ENCODE assay signal across 23 cellular contexts in genomic region chr21:44578371-44579055, GRCh38. TPM values are rescaled to one million over a fixed set of nuclear protein-coding genes. Genes with fewer than 3 reads are reported as not detected.
DNase-seq lines count a peak whose midpoint lies in the region; ATAC-seq and TF ChIP-seq lines count a peak whose summit lies in the region.
"Had no signal": no experiment of that assay in that cellular context is flagged by ENCODE, and none has a peak within 500 bp of the region (broad histone marks: within the 10 kb centered on the region; RNA-seq: fewer than 3 reads in every experiment).

No MANE protein-coding gene starts in this region.

- no peak for TF ChIP-seq CTCF in body of pancreas (IDR thresholded peaks at IDR 0.05)

- no peak for ATAC-seq in activated CD8-positive, alpha-beta memory T cell treated with anti-CD3 and anti-CD28 coated beads, Interleukin-2, amount 10 ng/mL, durations not matched to agents 7 days and 5 days
- peak; percentile 24 for ATAC-seq in aorta (ENCODE audit: low FRiP score)
- ATAC-seq in HG02571 (IDR thresholded peaks at IDR 0.05; ENCODE audit: unreplicated experiment) = no peak
- no peak for ATAC-seq in body of pancreas
- ATAC-seq in GM21529 (IDR thresholded peaks at IDR 0.05; ENCODE audit: unreplicated experiment) = no peak
- ATAC-seq: K562, Panc1 had no signal

- peaks cover 3% of the 10 kb centered on the region for H3K27me3 Mint-ChIP-seq in activated CD8-positive, alpha-beta memory T cell treated with anti-CD3 and anti-CD28 coated beads, Interleukin-2, amount 10 ng/mL, durations not matched to agents 7 days and 5 days

- intact Hi-C loops in posterior vena cava (cut with DNase I) = no loop called here
- intact Hi-C loops in aorta (cut with DNase I) = no loop called here
- intact Hi-C loops in body of pancreas (cut with DNase I) = no loop called here

- H3K9me3 ChIP-seq in aorta (ENCODE audit: control insufficient read depth, low read length) (peaks cover 7% of the 10 kb centered on the region), body of pancreas (peaks cover 0 to 3% (median 0%) of the 10 kb centered on the region in 3 donors)

- CTCF ChIA-PET in activated CD8-positive, alpha-beta memory T cell treated with anti-CD3 and anti-CD28 coated beads, Interleukin-2, amount 10 ng/mL, durations not matched to agents 7 days and 5 days (lab: Charles Lee) = no interaction called here

- H3K9me3 Mint-ChIP-seq in activated CD8-positive, alpha-beta memory T cell treated with anti-CD3 and anti-CD28 coated beads, Interleukin-2, amount 10 ng/mL, durations not matched to agents 7 days and 5 days (ENCODE audit: low read depth) = peaks cover 34% of the 10 kb centered on the region

- H3K27me3 ChIP-seq in aorta (ENCODE audit: control insufficient read depth in 1 of 2, insufficient read depth in 2 of 2, low read length in 1 of 2) = no peaks in the 10 kb centered on the region
- peaks cover 0 to 4% of the 10 kb centered on the region in 2 donors for H3K27me3 ChIP-seq in body of pancreas
- H3K27me3 ChIP-seq: BLaER1, MG63 had no signal

- H3K4me3 ChIP-seq in aorta (ENCODE audit: low read length in 2 of 2) = no peak overlapping the region
- H3K4me3 ChIP-seq in body of pancreas = no peak overlapping the region
- H3K4me3 ChIP-seq: BLaER1, K562, MG63 had no signal

- 95 to 97% methylated on average over 17 of the region's 17 CpGs for WGBS in aorta, 2 donors
- WGBS in body of pancreas, 2 donors = 78 to 85% methylated on average over 4 to 16 of the region's 17 CpGs

- H3K4me3 Mint-ChIP-seq in activated CD8-positive, alpha-beta memory T cell treated with anti-CD3 and anti-CD28 coated beads, Interleukin-2, amount 10 ng/mL, durations not matched to agents 7 days and 5 days = no peak overlapping the region
- H3K4me3 Mint-ChIP-seq: CD4-positive, alpha-beta T cell had no signal

- H3K4me1 ChIP-seq in aorta (ENCODE audit: control insufficient read depth in 1 of 2, insufficient read depth in 2 of 2, low read length in 2 of 2) (no peaks in the 10 kb centered on the region), body of pancreas (no peaks in the 10 kb centered on the region)

- peaks cover 4% of the 10 kb centered on the region for H3K4me1 Mint-ChIP-seq in activated CD8-positive, alpha-beta memory T cell treated with anti-CD3 and anti-CD28 coated beads, Interleukin-2, amount 10 ng/mL, durations not matched to agents 7 days and 5 days

- no peak overlapping the region for H3K27ac ChIP-seq in aorta (ENCODE audit: low read depth in 1 of 2, low read length in 2 of 2)
- H3K27ac ChIP-seq in body of pancreas = no peak overlapping the region
- H3K27ac ChIP-seq: BLaER1, RWPE1 had no signal

- peak; percentile 33 for DNase-seq in activated CD8-positive, alpha-beta memory T cell treated with anti-CD3 and anti-CD28 coated beads, Interleukin-2, amount 10 ng/mL, durations not matched to agents 7 days and 5 days
- no peak for DNase-seq in activated CD8-positive, alpha-beta memory T cell treated with anti-CD3 and anti-CD28 coated beads, Interleukin-2, amount 50 U/mL, for 4 hours
- DNase-seq in islet precursor cell = peak; percentile 41
- DNase-seq in posterior vena cava (ENCODE audit: low spot score) = peak; percentile 68
- DNase-seq in aorta = peak in 1 of 2 donors; percentile 64
- DNase-seq in body of pancreas = no peak
- DNase-seq: MG63, NCI-H2029, NCI-H2227 treated with DMSO at 0.1 percent for 48 hours, NCI-H69, SHP77 had no signal

- no peak for TF ChIP-seq POLR2A in body of pancreas (IDR thresholded peaks at IDR 0.05)

- no peak overlapping the region for H3K27ac Mint-ChIP-seq in activated CD8-positive, alpha-beta memory T cell treated with anti-CD3 and anti-CD28 coated beads, Interleukin-2, amount 10 ng/mL, durations not matched to agents 7 days and 5 days
- H3K27ac Mint-ChIP-seq: CD4-positive, alpha-beta T cell had no signal

- H3K36me3 Mint-ChIP-seq in activated CD8-positive, alpha-beta memory T cell treated with anti-CD3 and anti-CD28 coated beads, Interleukin-2, amount 10 ng/mL, durations not matched to agents 7 days and 5 days = peaks cover 15% of the 10 kb centered on the region

- no peaks in the 10 kb centered on the region for H3K36me3 ChIP-seq in aorta (ENCODE audit: control insufficient read depth in 1 of 2, insufficient read depth in 2 of 2, low read length in 1 of 2)
- H3K36me3 ChIP-seq in body of pancreas (replicated peaks in 1 of 2; ENCODE audit: insufficient read depth in 1 of 2, low read depth in 2 of 2) = no peaks in the 10 kb centered on the region
- H3K36me3 ChIP-seq: BLaER1, MG63 had no signal

RNA-seq across cellular contexts. Expression of gene KRTAP10-5, which starts 1.9 kb away (rescaled TPM):
- not detected for total RNA-seq in activated CD8-positive, alpha-beta memory T cell treated with anti-CD3 and anti-CD28 coated beads, Interleukin-2, amount 10 ng/mL, durations not matched to agents 7 days and 5 days
- total RNA-seq in posterior vena cava (not detected), aorta (not detected), body of pancreas (not detected)
- not detected for polyA plus RNA-seq in aorta
- total RNA-seq: A172; CD4-positive, alpha-beta T cell; K562; NCI-H460; OCI-LY7; SK-MEL-5 had no signal
- polyA plus RNA-seq: AG04450, K562 had no signal

RNA-seq across cellular contexts. Expression of gene KRTAP10-4, which starts 5.0 kb away (rescaled TPM):
- total RNA-seq in activated CD8-positive, alpha-beta memory T cell treated with anti-CD3 and anti-CD28 coated beads, Interleukin-2, amount 10 ng/mL, durations not matched to agents 7 days and 5 days = not detected
- total RNA-seq in posterior vena cava (not detected), aorta (not detected), body of pancreas (not detected)
- not detected for polyA plus RNA-seq in aorta
- total RNA-seq: A172; CD4-positive, alpha-beta T cell; K562; NCI-H460; OCI-LY7; SK-MEL-5 had no signal
- polyA plus RNA-seq: AG04450, K562 had no signal

RNA-seq across cellular contexts. Expression of gene KRTAP10-6, which starts 13.8 kb away (rescaled TPM):
- total RNA-seq in activated CD8-positive, alpha-beta memory T cell treated with anti-CD3 and anti-CD28 coated beads, Interleukin-2, amount 10 ng/mL, durations not matched to agents 7 days and 5 days = not detected
- not detected for total RNA-seq in posterior vena cava
- not detected for total RNA-seq in aorta
- polyA plus RNA-seq in aorta = not detected
- not detected for total RNA-seq in body of pancreas
- total RNA-seq: A172; CD4-positive, alpha-beta T cell; K562; NCI-H460; OCI-LY7; SK-MEL-5 had no signal
- polyA plus RNA-seq: AG04450, K562 had no signal

RNA-seq across cellular contexts. Expression of gene KRTAP10-3, which starts 19.9 kb away (rescaled TPM):
- not detected for total RNA-seq in activated CD8-positive, alpha-beta memory T cell treated with anti-CD3 and anti-CD28 coated beads, Interleukin-2, amount 10 ng/mL, durations not matched to agents 7 days and 5 days
- not detected for total RNA-seq in posterior vena cava
- not detected for total RNA-seq in aorta
- not detected for polyA plus RNA-seq in aorta
- total RNA-seq in body of pancreas = not detected
- total RNA-seq: A172; CD4-positive, alpha-beta T cell; K562; NCI-H460; OCI-LY7; SK-MEL-5 had no signal
- polyA plus RNA-seq: AG04450, K562 had no signal

RNA-seq across cellular contexts. Expression of gene KRTAP10-7, which starts 21.9 kb away (rescaled TPM):
- not detected for total RNA-seq in activated CD8-positive, alpha-beta memory T cell treated with anti-CD3 and anti-CD28 coated beads, Interleukin-2, amount 10 ng/mL, durations not matched to agents 7 days and 5 days
- total RNA-seq in posterior vena cava = not detected
- not detected for total RNA-seq in aorta
- not detected for polyA plus RNA-seq in aorta
- total RNA-seq in body of pancreas = not detected
- total RNA-seq: A172; CD4-positive, alpha-beta T cell; K562; NCI-H460; OCI-LY7; SK-MEL-5 had no signal
- polyA plus RNA-seq: AG04450, K562 had no signal

Comparison
In these comparisons a context has a peak if more than half of its experiments do, and no peak if none do; other contexts are left out.
1. DNase-seq: peak in activated CD8-positive, alpha-beta memory T cell treated with anti-CD3 and anti-CD28 coated beads, Interleukin-2, amount 10 ng/mL, durations not matched to agents 7 days and 5 days (single experiment), islet precursor cell (single experiment) and posterior vena cava (single experiment); none in activated CD8-positive, alpha-beta memory T cell treated with anti-CD3 and anti-CD28 coated beads, Interleukin-2, amount 50 U/mL, for 4 hours (single experiment) and body of pancreas (0 of 4).